8 cellular contexts compared by ENCODE assay signal in the genomic region with DNA sequence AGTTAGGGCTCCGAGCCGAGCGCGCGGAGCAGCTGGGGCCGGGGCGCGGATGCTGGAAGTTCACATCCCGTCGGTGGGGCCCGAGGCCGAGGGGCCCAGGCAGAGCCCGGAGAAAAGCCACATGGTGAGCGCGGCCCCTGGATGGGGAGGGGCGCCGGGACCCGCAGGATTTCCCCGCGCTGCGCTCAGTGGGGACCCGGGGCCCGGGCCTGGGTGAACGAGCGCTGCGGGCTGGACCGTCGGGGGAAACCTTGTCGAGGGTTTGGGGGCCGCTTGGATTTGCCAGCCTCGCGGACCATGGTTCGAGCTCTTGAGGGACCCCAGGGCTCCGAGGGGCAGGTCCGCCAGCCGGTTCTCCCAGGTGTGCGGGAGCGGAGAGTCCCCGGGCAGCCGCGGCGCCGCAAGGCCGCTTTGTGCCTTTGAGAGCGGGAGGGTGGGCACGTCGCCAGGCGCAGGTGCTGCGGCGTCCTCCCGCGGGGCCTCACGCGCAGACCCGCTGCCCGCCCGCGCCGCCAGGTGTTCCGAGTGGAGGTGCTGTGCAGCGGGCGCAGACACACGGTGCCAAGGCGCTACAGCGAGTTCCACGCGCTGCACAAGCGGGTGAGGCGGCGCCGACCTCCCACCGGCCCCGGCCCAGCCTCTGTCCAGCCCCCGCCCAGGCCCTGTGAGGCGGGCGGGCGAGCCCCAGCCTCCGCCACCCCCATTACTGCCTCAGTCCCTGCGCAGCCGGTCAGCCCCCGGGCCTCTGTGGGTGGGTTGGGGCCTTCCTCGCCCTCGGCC. TPM values are rescaled to one million over a fixed set of nuclear protein-coding genes. Genes with fewer than 3 reads are reported as not detected.
DNase-seq lines count a peak whose midpoint lies in the region; ATAC-seq and TF ChIP-seq lines count a peak whose summit lies in the region.

A gene (plus strand): TSS at position 5 of the 780 bp plus-strand sequence. CDS start 45 bp downstream, at position 50.

- H3K27me3 ChIP-seq in CD4-positive, alpha-beta T cell (ENCODE audit: control insufficient read depth, insufficient read depth, low read length): peaks cover 18% of the 10 kb centered on the region
- no peaks in the 10 kb centered on the region for H3K27me3 ChIP-seq in Loucy (ENCODE audit: insufficient read depth, low read length, poor library complexity, severe bottlenecking)

- H4K20me1 ChIP-seq in Loucy (ENCODE audit: insufficient read depth, low read length, poor library complexity, severe bottlenecking): no peaks in the 10 kb centered on the region

- H3K9me2 ChIP-seq in Loucy (replicated peaks; ENCODE audit: low read depth, low read length): no peaks in the 10 kb centered on the region

- no peaks in the 10 kb centered on the region for H3K9me3 Mint-ChIP-seq in CD4-positive, alpha-beta T cell

- peak; percentile 22 for ATAC-seq in CD4-positive, alpha-beta T cell (ENCODE audit: poor library complexity)

- H3K36me3 Mint-ChIP-seq in CD4-positive, alpha-beta T cell (ENCODE audit: low read depth): peaks cover 32% of the 10 kb centered on the region

- H3K27ac Mint-ChIP-seq in CD4-positive, alpha-beta T cell: no peak within 1 kb of the TSS

- CTCF ChIA-PET in CD4-positive, alpha-beta T cell (lab: Charles Lee): no interaction called here

- no peaks in the 10 kb centered on the region for H3K79me2 ChIP-seq in Loucy (ENCODE audit: insufficient read depth, low read length)

- peaks cover 21% of the 10 kb centered on the region; the same call in 1 of the 2 replicates for H3K36me3 ChIP-seq in Loucy (ENCODE audit: insufficient read depth, low read length)

- POLR2A ChIA-PET in CD4-positive, alpha-beta T cell (lab: Charles Lee): interaction anchor here (1.4 to 2.9 kb wide), 2 partner anchors 12 to 18 kb away, joined by 5 to 48 read pairs; a partner anchor contains a TSS

- H3K4me3 ChIP-seq in Loucy (ENCODE audit: low read length, poor library complexity, severe bottlenecking): no peak within 1 kb of the TSS
- H3K4me3 ChIP-seq in astrocyte of the cerebellum (ENCODE audit: low read depth, low read length): peak within 1 kb of the TSS; percentile 45

- peak within 1 kb of the TSS; percentile 47 for H3K4me2 ChIP-seq in Loucy (ENCODE audit: low read depth, low read length, poor library complexity, severe bottlenecking)

- peaks cover 15% of the 10 kb centered on the region for H3K4me1 ChIP-seq in Loucy (ENCODE audit: insufficient read depth, low read length, poor library complexity, severe bottlenecking)

- no peak within 1 kb of the TSS for H3K9ac ChIP-seq in Loucy (ENCODE audit: low read depth, low read length, poor library complexity, severe bottlenecking)

- peak within 1 kb of the TSS; percentile 84 for H3K4me3 Mint-ChIP-seq in CD4-positive, alpha-beta T cell

- TF ChIP-seq CTCF in CD4-positive, alpha-beta T cell (IDR thresholded peaks at IDR 0.05): no peak
- TF ChIP-seq CTCF in Loucy (conservative IDR thresholded peaks at IDR 0.05; ENCODE audit: low read length) (no peak), astrocyte of the cerebellum (IDR thresholded peaks at IDR 0.05; ENCODE audit: low read depth, low read length, missing control alignments) (no peak)

- H3K27ac ChIP-seq in CD4-positive, alpha-beta T cell (ENCODE audit: low read depth, low read length): no peak within 1 kb of the TSS
- peak within 1 kb of the TSS; percentile 83 for H3K27ac ChIP-seq in substantia nigra (ENCODE audit: low read depth, low read length, poor library complexity, severe bottlenecking)

- no peaks in the 10 kb centered on the region for H3K9me3 ChIP-seq in CD4-positive, alpha-beta T cell (ENCODE audit: control insufficient read depth, low read length)
- H3K9me3 ChIP-seq in Loucy (ENCODE audit: insufficient read depth, low read depth, low read length): no peaks in the 10 kb centered on the region

- peaks cover 32% of the 10 kb centered on the region for H3K4me1 Mint-ChIP-seq in CD4-positive, alpha-beta T cell (ENCODE audit: low read depth)

- peak in 4 of 10 experiments; percentile 12 to 28 (median 24) for DNase-seq in CD4-positive, alpha-beta T cell
- DNase-seq in GM19238 (ENCODE audit: insufficient read length, low spot score) (peak; percentile 42), astrocyte of the cerebellum (ENCODE audit: low read depth) (no peak), left kidney (ENCODE audit: low read depth, low spot score) (peak; percentile 60), substantia nigra (lab: John Stamatoyannopoulos, UW) (peak in 3 of 49 donors; percentile 35 to 81 (median 55)), HuH-7.5 (ENCODE audit: low spot score) (no peak), GF-D8 (lab: John Stamatoyannopoulos, UW) (no peak)

- intact Hi-C loops in CD4-positive, alpha-beta T cell (cut with DNase I, micrococcal nuclease): loop anchor here in 1 of 2 experiments (5.0 kb wide), 1 partner anchor 55 kb away; a partner anchor contains a TSS

- H3K27me3 Mint-ChIP-seq in CD4-positive, alpha-beta T cell: peaks cover 30% of the 10 kb centered on the region

- in situ Hi-C loops in astrocyte of the cerebellum (cut with HindIII; ENCODE audit: low sequenced_read_pairs): no loop called here

- no peak within 1 kb of the TSS for H2AFZ ChIP-seq in Loucy (ENCODE audit: low read length)

- H3F3A ChIP-seq in Loucy (ENCODE audit: low read depth): peaks cover 2% of the 10 kb centered on the region; the same call in 1 of the 2 replicates

RNA-seq across cellular contexts. Expression of the gene that starts here (rescaled TPM):
- total RNA-seq in CD4-positive, alpha-beta T cell: under 1 TPM; 0.14 to 0.19 TPM

Comparison
In these comparisons a context has a peak if more than half of its experiments do, and no peak if none do; other contexts are left out.
1. Peak in ATAC-seq in CD4-positive, alpha-beta T cell; RNA of the gene not detected or under 1 TPM.
2. DNase-seq: peak in GM19238 (single experiment) and left kidney (single experiment); none in astrocyte of the cerebellum (single experiment), HuH-7.5 (single experiment) and GF-D8 (single experiment).